18 cellular contexts compared by ENCODE assay signal in genomic region chr2:64716569-64716968, GRCh38.
"Had no signal": no experiment of that assay in that cellular context is flagged by ENCODE, and none has a peak within 500 bp of the region (broad histone marks: within the 10 kb centered on the region; RNA-seq: fewer than 3 reads in every experiment).

No MANE protein-coding gene starts in this region.

- H3K9me3 ChIP-seq: esophagus muscularis mucosa, heart right ventricle, neutrophil, right lobe of liver, spleen, upper lobe of left lung had no signal

- ATAC-seq: activated CD4-positive, alpha-beta T cell treated with anti-CD3 and anti-CD28 coated beads for 36 hours; heart right ventricle; right lobe of liver; stimulated activated naive B cell treated with anti-CD40 and anti-IgM and Interleukin-4, amounts not matched to agents 10 μg/mL and 1 μg/mL and 100 μg/mL, for 72 hours had no signal

- H3K4me1 ChIP-seq: upper lobe of left lung had no signal

- DNase-seq: activated CD4-positive, alpha-beta memory T cell treated with anti-CD3 and anti-CD28 coated beads, Interleukin-2, amount 10 ng/mL, durations not matched to agents 7 days and 5 days; activated CD4-positive, alpha-beta T cell treated with anti-CD3 and anti-CD28 coated beads for 36 hours; activated gamma-delta T cell treated with Interleukin-2 at 50 U/mL for 16 hours; activated naive CD8-positive, alpha-beta T cell treated with anti-CD3 and anti-CD28 coated beads, Interleukin-2, amount 10 ng/mL, durations not matched to agents 7 days and 5 days; activated T-cell treated with anti-CD3 and anti-CD28 coated beads, Interleukin-2, amount 50 U/mL, for 48 hours; foreskin fibroblast; heart right ventricle; naive B cell; right lobe of liver; spleen; stimulated activated CD4-positive, alpha-beta T cell treated with anti-CD3 and anti-CD28 coated beads, Interleukin-1b, Interleukin-23, amount 100 ng/mL, for 48 hours; stimulated activated naive B cell treated with anti-CD40 and anti-IgM and Interleukin-4, amounts not matched to agents 10 μg/mL and 1 μg/mL and 100 μg/mL, for 72 hours; T1000; upper lobe of left lung had no signal

- H3K4me3 ChIP-seq: esophagus muscularis mucosa, heart right ventricle, right lobe of liver, spleen, upper lobe of left lung had no signal

- H3K27me3 ChIP-seq: esophagus muscularis mucosa, heart right ventricle, neutrophil, right lobe of liver, spleen, upper lobe of left lung had no signal

- H3K27ac ChIP-seq: esophagus muscularis mucosa, heart right ventricle, neutrophil, right lobe of liver, upper lobe of left lung, VCaP had no signal

- H3K36me3 ChIP-seq: esophagus muscularis mucosa, heart right ventricle, neutrophil, right lobe of liver, spleen, upper lobe of left lung had no signal

- FAIRE-seq: endometrium had no signal
